ENCODE assay signal across 11 cellular contexts in the genomic region with DNA sequence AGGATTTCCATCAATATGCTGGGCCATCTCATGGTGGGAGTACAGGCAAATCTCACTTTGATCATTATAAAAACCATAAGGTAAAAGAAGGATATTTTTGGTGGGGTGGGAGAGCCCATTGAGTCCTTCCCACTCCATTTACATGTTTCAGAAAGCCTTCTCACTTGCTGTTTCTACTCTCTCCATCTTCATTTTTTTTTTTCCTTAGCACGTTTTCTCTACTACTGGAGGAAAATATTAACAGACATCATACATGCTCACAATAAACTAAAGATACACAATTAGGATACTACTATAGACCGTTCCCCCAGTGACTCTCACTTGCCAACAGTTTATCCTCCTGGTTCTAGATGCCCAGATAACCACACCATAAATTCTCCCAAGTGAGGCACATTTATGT. TPM values are rescaled to one million over a fixed set of nuclear protein-coding genes. Genes with fewer than 3 reads are reported as not detected.
DNase-seq lines count a peak whose midpoint lies in the region; ATAC-seq and TF ChIP-seq lines count a peak whose summit lies in the region.
"Had no signal": no experiment of that assay in that cellular context is flagged by ENCODE, and none has a peak within 500 bp of the region (broad histone marks: within the 10 kb centered on the region; RNA-seq: fewer than 3 reads in every experiment).

No MANE protein-coding gene starts in this region.

- peaks cover 21% of the 10 kb centered on the region for H3K4me1 ChIP-seq in OCI-LY3 (ENCODE audit: low read length)
- peaks cover 7% of the 10 kb centered on the region for H3K4me1 ChIP-seq in ectodermal cell (ENCODE audit: control insufficient read depth, insufficient read depth, low read length)
- H3K4me1 ChIP-seq in psoas muscle: peaks cover 23% of the 10 kb centered on the region

- WGBS in ectodermal cell, 2 experiments: 92 to 95% methylated on average over 2 of the region's 2 CpGs
- 49 to 86% (median 63%) methylated on average over 2 of the region's 2 CpGs for WGBS in psoas muscle, 3 donors

- peaks cover 7% of the 10 kb centered on the region for H3K36me3 Mint-ChIP-seq in activated CD4-positive, alpha-beta T cell treated with anti-CD3 and anti-CD28 coated beads for 36 hours (ENCODE audit: low read depth)

- POLR2A ChIA-PET in activated CD4-positive, alpha-beta T cell treated with anti-CD3 and anti-CD28 coated beads for 36 hours (lab: Charles Lee): no interaction called here

- peak overlapping the region; percentile 88 for H3K4me3 Mint-ChIP-seq in activated CD4-positive, alpha-beta T cell treated with anti-CD3 and anti-CD28 coated beads for 36 hours

- H2AFZ ChIP-seq in OCI-LY3 (ENCODE audit: low read depth, low read length): no peak overlapping the region

- H3K27ac ChIP-seq in OCI-LY3 (ENCODE audit: low read length) (no peak overlapping the region), ectodermal cell (ENCODE audit: insufficient read depth, low read depth, low read length, poor library complexity, severe bottlenecking) (peak overlapping the region; percentile 89), psoas muscle (peak overlapping the region; percentile 1)

- H3K36me3 ChIP-seq in OCI-LY3 (replicated peaks; ENCODE audit: low read depth, low read length) (peaks cover 9% of the 10 kb centered on the region), ectodermal cell (ENCODE audit: control insufficient read depth, insufficient read depth, low read length) (no peaks in the 10 kb centered on the region), psoas muscle (ENCODE audit: insufficient read depth in 1 of 2, low read depth in 1 of 2) (peaks cover 0 to 32% of the 10 kb centered on the region in 2 donors)
- H3K36me3 ChIP-seq: thoracic aorta had no signal

- no peaks in the 10 kb centered on the region for H3K9me3 Mint-ChIP-seq in activated CD4-positive, alpha-beta T cell treated with anti-CD3 and anti-CD28 coated beads for 36 hours (ENCODE audit: low read depth)

- TF ChIP-seq CTCF in OCI-LY3 (IDR thresholded peaks at IDR 0.05; ENCODE audit: low read depth, low read length) (no peak), psoas muscle (IDR thresholded peaks at IDR 0.05) (no peak)

- H3K4me3 ChIP-seq in OCI-LY3 (ENCODE audit: low read length) (peak overlapping the region; percentile 92; the same call in 1 of the 2 replicates), ectodermal cell (ENCODE audit: insufficient read depth, low read depth, low read length) (no peak overlapping the region), psoas muscle (no peak overlapping the region)
- H3K4me3 ChIP-seq: thoracic aorta had no signal

- no peaks in the 10 kb centered on the region for H3K27me3 Mint-ChIP-seq in activated CD4-positive, alpha-beta T cell treated with anti-CD3 and anti-CD28 coated beads for 36 hours

- peak overlapping the region; percentile 61 for H3K27ac Mint-ChIP-seq in activated CD4-positive, alpha-beta T cell treated with anti-CD3 and anti-CD28 coated beads for 36 hours

- CTCF ChIA-PET in activated CD4-positive, alpha-beta T cell treated with anti-CD3 and anti-CD28 coated beads for 36 hours (lab: Charles Lee): no interaction called here

- DNase-seq in activated CD4-positive, alpha-beta T cell treated with anti-CD3 and anti-CD28 coated beads for 36 hours: no peak
- DNase-seq in activated CD4-positive, alpha-beta T cell treated with anti-CD3 and anti-CD28 coated beads for 4 hours: no peak
- no peak for DNase-seq in psoas muscle
- no peak for DNase-seq in NCI-H748 (lab: John Stamatoyannopoulos, UW; ENCODE audit: unreplicated experiment)
- DNase-seq in NCI-H1436 treated with DMSO at 0.1 percent for 48 hours (lab: John Stamatoyannopoulos, UW): no peak
- DNase-seq: activated CD4-positive, alpha-beta T cell treated with anti-CD3 and anti-CD28 coated beads for 1 hour; SIG-M5 had no signal

- peaks cover 33% of the 10 kb centered on the region for H3K4me1 Mint-ChIP-seq in activated CD4-positive, alpha-beta T cell treated with anti-CD3 and anti-CD28 coated beads for 36 hours

- H3K9me3 ChIP-seq in OCI-LY3 (ENCODE audit: insufficient read depth, low read length): no peaks in the 10 kb centered on the region
- H3K9me3 ChIP-seq in ectodermal cell (ENCODE audit: control insufficient read depth, low read length): no peaks in the 10 kb centered on the region
- H3K9me3 ChIP-seq in psoas muscle: no peaks in the 10 kb centered on the region
- H3K9me3 ChIP-seq: thoracic aorta had no signal

- peaks cover 37% of the 10 kb centered on the region for H3K79me2 ChIP-seq in OCI-LY3 (ENCODE audit: low read length)

- ATAC-seq in activated CD4-positive, alpha-beta T cell treated with anti-CD3 and anti-CD28 coated beads for 36 hours: no peak
- ATAC-seq in psoas muscle (no peak), GM19452 (IDR thresholded peaks at IDR 0.05; ENCODE audit: unreplicated experiment) (no peak)

- peak overlapping the region; percentile 62; the same call in 1 of the 2 replicates for H3K4me2 ChIP-seq in OCI-LY3 (ENCODE audit: low read length)

- no peak overlapping the region for H3K9ac ChIP-seq in OCI-LY3 (ENCODE audit: low read length)

- intact Hi-C loops in activated CD4-positive, alpha-beta T cell treated with anti-CD3 and anti-CD28 coated beads for 36 hours (cut with DNase I, micrococcal nuclease): no loop called here
- intact Hi-C loops in psoas muscle (cut with DNase I): no loop called here

- peaks cover 16% of the 10 kb centered on the region for H4K20me1 ChIP-seq in OCI-LY3 (ENCODE audit: insufficient read depth, low read length)

- H3K27me3 ChIP-seq in OCI-LY3 (ENCODE audit: low read depth, low read length): no peaks in the 10 kb centered on the region
- no peaks in the 10 kb centered on the region for H3K27me3 ChIP-seq in ectodermal cell (ENCODE audit: control insufficient read depth, insufficient read depth, low read length, poor library complexity, severe bottlenecking)
- no peaks in the 10 kb centered on the region for H3K27me3 ChIP-seq in psoas muscle (ENCODE audit: insufficient read depth in 3 of 3, low read length in 2 of 3)

RNA-seq across cellular contexts. Expression of a gene that starts 1.8 kb away (rescaled TPM):
- total RNA-seq in activated CD4-positive, alpha-beta T cell treated with anti-CD3 and anti-CD28 coated beads for 36 hours: 10 to 100 TPM; 47.9 to 54.3 TPM
- 26.3 TPM for polyA plus RNA-seq in ectodermal cell (2013, experiment 1 of 4)
- polyA plus RNA-seq in ectodermal cell (2013, experiment 2 of 4): 26.6 TPM
- polyA plus RNA-seq in ectodermal cell (2013, experiment 3 of 4): 21.4 TPM
- 20.3 TPM for polyA plus RNA-seq in ectodermal cell (2013, experiment 4 of 4)
- 10 to 100 TPM; 18.9 to 42.8 (median 27.8) TPM for total RNA-seq in psoas muscle
- polyA plus RNA-seq in psoas muscle: 10 to 100 TPM; 15.9 to 22.1 (median 18.2) TPM

RNA-seq across cellular contexts. Expression of a gene that starts 37.4 kb away (rescaled TPM):
- total RNA-seq in activated CD4-positive, alpha-beta T cell treated with anti-CD3 and anti-CD28 coated beads for 36 hours: 10 to 100 TPM; 76.2 to 89.9 TPM
- 179 TPM for polyA plus RNA-seq in ectodermal cell (2013, experiment 1 of 4)
- 180 TPM for polyA plus RNA-seq in ectodermal cell (2013, experiment 2 of 4)
- polyA plus RNA-seq in ectodermal cell (2013, experiment 3 of 4): 137 TPM
- polyA plus RNA-seq in ectodermal cell (2013, experiment 4 of 4): 177 TPM
- total RNA-seq in psoas muscle: 10 to 100 TPM; 37.3 to 66.2 (median 54.3) TPM
- polyA plus RNA-seq in psoas muscle: 10 to 100 TPM; 34.6 to 72.9 (median 46.7) TPM

RNA-seq across cellular contexts. Expression of a gene that starts 49.1 kb away (rescaled TPM):
- total RNA-seq in activated CD4-positive, alpha-beta T cell treated with anti-CD3 and anti-CD28 coated beads for 36 hours: 100 to 1,000 TPM; 106 to 126 TPM
- 103 TPM for polyA plus RNA-seq in ectodermal cell (2013, experiment 1 of 4)
- 100 TPM for polyA plus RNA-seq in ectodermal cell (2013, experiment 2 of 4)
- 71.5 TPM for polyA plus RNA-seq in ectodermal cell (2013, experiment 3 of 4)
- 79.4 TPM for polyA plus RNA-seq in ectodermal cell (2013, experiment 4 of 4)
- 100 to 1,000 TPM in 2 of 4 donors, 10 to 100 TPM in 2; 65.3 to 120 (median 101) TPM for total RNA-seq in psoas muscle
- 100 to 1,000 TPM in 1 of 3 donors, 10 to 100 TPM in 2; 42.6 to 107 (median 45.6) TPM for polyA plus RNA-seq in psoas muscle
